Comparison of ENCODE assay signal across 1 cellular context in the genomic region with DNA sequence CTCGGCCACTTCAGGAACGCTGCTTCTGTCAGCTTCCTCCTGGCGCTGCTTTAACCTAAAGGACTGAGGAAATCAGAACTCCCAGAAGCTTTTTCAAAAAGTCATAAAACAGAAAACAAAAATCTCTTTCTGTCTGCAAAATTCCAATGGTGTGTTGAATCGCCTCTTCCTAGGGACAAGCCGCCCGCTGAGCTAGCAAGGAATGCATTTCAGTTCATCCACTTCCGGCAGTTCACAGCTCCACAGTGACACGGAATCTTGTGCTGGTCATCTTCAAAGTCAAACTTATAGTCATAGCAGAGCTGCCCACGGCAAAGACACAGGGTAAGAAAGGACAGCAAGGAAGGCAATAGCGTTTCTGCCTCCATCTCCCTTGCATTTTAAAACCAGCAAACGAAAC.
TF ChIP-seq lines count a peak whose summit lies in the region.

No MANE protein-coding gene starts in this region.

TF ChIP-seq in GM23338, 12 proteins besides CTCF, POLR2A, EP300 and RAD21 (continued from another document):
- TF ChIP-seq ZNF462 (CRISPR knock-in tag; IDR thresholded peaks at IDR 0.05): no peak
- no peak for TF ChIP-seq POLR2AphosphoS5 (IDR thresholded peaks at IDR 0.05; ENCODE audit: low read depth)
- TF ChIP-seq EZH2 (IDR thresholded peaks at IDR 0.05; ENCODE audit: low read depth, unreplicated experiment): no peak
- TF ChIP-seq ETS1 (IDR thresholded peaks at IDR 0.05): no peak
- TF ChIP-seq STAT1 (IDR thresholded peaks at IDR 0.05; ENCODE audit: unreplicated experiment): no peak
- TF ChIP-seq, protein P1, sequence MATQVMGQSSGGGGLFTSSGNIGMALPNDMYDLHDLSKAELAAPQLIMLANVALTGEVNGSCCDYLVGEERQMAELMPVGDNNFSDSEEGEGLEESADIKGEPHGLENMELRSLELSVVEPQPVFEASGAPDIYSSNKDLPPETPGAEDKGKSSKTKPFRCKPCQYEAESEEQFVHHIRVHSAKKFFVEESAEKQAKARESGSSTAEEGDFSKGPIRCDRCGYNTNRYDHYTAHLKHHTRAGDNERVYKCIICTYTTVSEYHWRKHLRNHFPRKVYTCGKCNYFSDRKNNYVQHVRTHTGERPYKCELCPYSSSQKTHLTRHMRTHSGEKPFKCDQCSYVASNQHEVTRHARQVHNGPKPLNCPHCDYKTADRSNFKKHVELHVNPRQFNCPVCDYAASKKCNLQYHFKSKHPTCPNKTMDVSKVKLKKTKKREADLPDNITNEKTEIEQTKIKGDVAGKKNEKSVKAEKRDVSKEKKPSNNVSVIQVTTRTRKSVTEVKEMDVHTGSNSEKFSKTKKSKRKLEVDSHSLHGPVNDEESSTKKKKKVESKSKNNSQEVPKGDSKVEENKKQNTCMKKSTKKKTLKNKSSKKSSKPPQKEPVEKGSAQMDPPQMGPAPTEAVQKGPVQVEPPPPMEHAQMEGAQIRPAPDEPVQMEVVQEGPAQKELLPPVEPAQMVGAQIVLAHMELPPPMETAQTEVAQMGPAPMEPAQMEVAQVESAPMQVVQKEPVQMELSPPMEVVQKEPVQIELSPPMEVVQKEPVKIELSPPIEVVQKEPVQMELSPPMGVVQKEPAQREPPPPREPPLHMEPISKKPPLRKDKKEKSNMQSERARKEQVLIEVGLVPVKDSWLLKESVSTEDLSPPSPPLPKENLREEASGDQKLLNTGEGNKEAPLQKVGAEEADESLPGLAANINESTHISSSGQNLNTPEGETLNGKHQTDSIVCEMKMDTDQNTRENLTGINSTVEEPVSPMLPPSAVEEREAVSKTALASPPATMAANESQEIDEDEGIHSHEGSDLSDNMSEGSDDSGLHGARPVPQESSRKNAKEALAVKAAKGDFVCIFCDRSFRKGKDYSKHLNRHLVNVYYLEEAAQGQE (IDR thresholded peaks at IDR 0.05; ENCODE audit: unreplicated experiment): no peak
- TF ChIP-seq ZNF114 (CRISPR knock-in tag; IDR thresholded peaks at IDR 0.05): no peak
- no peak for TF ChIP-seq ZNF331 (CRISPR knock-in tag; IDR thresholded peaks at IDR 0.05; ENCODE audit: low read depth)
